In the genomic region with DNA sequence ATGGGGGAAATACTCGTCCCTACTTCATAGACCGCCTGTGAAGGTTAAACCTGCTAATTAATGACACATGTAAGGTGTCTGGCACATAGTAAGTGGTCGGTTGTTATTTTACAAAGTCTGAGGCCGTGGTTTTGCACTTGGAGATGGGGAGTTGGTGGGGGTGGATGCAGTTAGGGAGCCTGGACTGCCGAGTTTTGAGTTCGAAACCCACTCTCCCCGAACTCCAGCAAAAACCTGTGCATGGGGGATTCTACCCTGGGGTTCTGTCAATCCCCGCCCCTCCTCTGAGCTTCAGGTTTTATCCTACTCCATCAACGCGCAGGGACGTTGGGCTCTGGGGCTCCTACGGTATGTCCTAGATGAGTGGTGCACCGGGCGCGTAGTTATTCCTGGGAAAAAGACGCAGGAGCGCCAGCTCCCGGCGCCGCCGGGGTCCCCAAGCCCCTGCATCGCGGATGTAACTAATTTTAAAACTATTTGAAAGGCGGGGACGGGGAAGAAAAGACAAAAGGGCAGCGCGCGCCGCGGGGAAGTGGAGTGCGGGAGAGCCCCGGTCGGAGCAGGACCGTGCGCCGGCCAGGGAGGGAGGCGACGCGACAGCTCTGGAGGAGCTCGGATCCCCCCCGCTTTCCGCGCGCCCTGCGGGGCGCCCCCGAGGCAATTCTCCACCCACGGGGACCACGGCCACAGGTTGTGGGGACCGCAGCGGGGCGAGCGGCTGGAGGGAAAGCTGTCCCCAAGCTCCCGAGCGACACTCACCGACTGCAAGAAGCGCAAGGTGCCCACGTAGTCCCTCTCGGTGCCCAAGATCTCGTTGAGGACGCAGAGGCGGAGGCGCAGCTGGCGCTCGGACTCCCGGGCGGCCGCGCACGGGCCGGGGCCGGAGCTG, we compare ENCODE assay signal across 8 cellular contexts. TPM values are rescaled to one million over a fixed set of nuclear protein-coding genes. Genes with fewer than 3 reads are reported as not detected.
DNase-seq lines count a peak whose midpoint lies in the region; ATAC-seq, FAIRE-seq and TF ChIP-seq lines count a peak whose summit lies in the region.

No MANE protein-coding gene starts in this region.

- peak overlapping the region; percentile 99 for H3K4me3 Mint-ChIP-seq in stimulated activated naive CD8-positive, alpha-beta T cell treated with anti-CD3 and anti-CD28 coated beads, Interleukin-15, amount 100 ng/mL, for 72 hours

- TF ChIP-seq EP300 in GM12878 (IDR thresholded peaks at IDR 0.05; ENCODE audit: borderline replicate concordance in 1 of 2, control insufficient read depth in 1 of 2, low read depth in 2 of 2, low read length in 2 of 2) (no peak), HepG2 (IDR thresholded peaks at IDR 0.05; ENCODE audit: low read depth in 2 of 2, low read length in 2 of 2) (no peak), HepG2 (CRISPR knock-in tag; IDR thresholded peaks at IDR 0.05; ENCODE audit: borderline replicate concordance) (no peak)

- TF ChIP-seq CTCF in GM12878 (IDR thresholded peaks at IDR 0.05 in 2 of 3, conservative IDR thresholded peaks at IDR 0.05 in 1 of 3; ENCODE audit: control insufficient read depth in 2 of 3, extremely low read depth in 1 of 3, insufficient read depth in 1 of 3, low read depth in 3 of 3, low read length in 3 of 3) (peak in 1 of 3 experiments; percentile 15; a peak in 2 of 6 replicates), HepG2 (CRISPR knock-in tag; IDR thresholded peaks at IDR 0.05) (no peak)

- CTCF ChIA-PET in GM12878 (lab: Yijun Ruan, JAX): interaction anchor here (0.6 to 4.9 kb wide), 16 partner anchors 16 to 339 kb away, joined by 3 to 35 read pairs (median 4); no protein-coding TSS in a partner anchor
- CTCF ChIA-PET in HepG2 (lab: Yijun Ruan, JAX; ENCODE audit: low intra/inter-chr PET ratio, low total read pairs): no interaction called here

- peak overlapping the region; percentile 88 for H3K4me2 ChIP-seq in GM12878 (ENCODE audit: control insufficient read depth, insufficient read depth)
- H3K4me2 ChIP-seq in HepG2 (ENCODE audit: low read depth, low read length): no peak overlapping the region; the same call in 1 of the 2 replicates

- H3K4me1 Mint-ChIP-seq in stimulated activated naive CD8-positive, alpha-beta T cell treated with anti-CD3 and anti-CD28 coated beads, Interleukin-15, amount 100 ng/mL, for 72 hours: peaks cover 21% of the 10 kb centered on the region

- POLR2A ChIA-PET in GM12878 (lab: Charles Lee): interaction anchor here (0.5 to 5.5 kb wide), 17 partner anchors 9 to 1416 kb away, joined by 3 to 45 read pairs (median 5); no protein-coding TSS in a partner anchor
- POLR2A ChIA-PET in HepG2 (lab: Yijun Ruan, JAX): no interaction called here

- H3K79me2 ChIP-seq in GM12878 (ENCODE audit: control insufficient read depth, insufficient read depth, low read length): peaks cover 59% of the 10 kb centered on the region
- no peaks in the 10 kb centered on the region for H3K79me2 ChIP-seq in HepG2 (ENCODE audit: insufficient read depth, low read length)

- peak overlapping the region; percentile 96 to 98 for H3K27ac Mint-ChIP-seq in stimulated activated naive CD8-positive, alpha-beta T cell treated with anti-CD3 and anti-CD28 coated beads, Interleukin-15, amount 100 ng/mL, for 72 hours

- H3K27me3 ChIP-seq in NT2/D1 (ENCODE audit: insufficient read depth, insufficient read length) (peaks cover 21% of the 10 kb centered on the region), GM12878 (replicated peaks in 1 of 2; ENCODE audit: control insufficient read depth in 2 of 2, insufficient read depth in 2 of 2, low read length in 1 of 2) (no peaks in the 10 kb centered on the region), HepG2 (ENCODE audit: control insufficient read depth in 1 of 2, insufficient read depth in 2 of 2, low read length in 2 of 2) (peaks cover 30 to 88% of the 10 kb centered on the region in 2 experiments)

- H3K27ac ChIP-seq in GM12878 (ENCODE audit: control insufficient read depth, insufficient read depth) (peak overlapping the region; percentile 86), HepG2 (ENCODE audit: extremely low read length, insufficient read depth, low read length) (no peak overlapping the region)

- FAIRE-seq in GM12878 (lab: Jason Lieb, UNC) (no peak), HepG2 (lab: Jason Lieb, UNC) (no peak)

- under 1% methylated on average over 57 of the region's 72 CpGs for WGBS in GM12878 (ENCODE audit: insufficient coverage, insufficient replicate concordance, low lambda C conversion rate, missing lambda C conversion rate)
- 13% methylated on average over 41 of the region's 72 CpGs for WGBS in HepG2 (ENCODE audit: low lambda C conversion rate)

- H3K4me3 ChIP-seq in NT2/D1 (ENCODE audit: insufficient read length, low read depth) (peak overlapping the region; percentile 84), GM12878 (peak overlapping the region; percentile 99), HepG2 (replicated peaks in 1 of 3; ENCODE audit: insufficient read depth in 1 of 3, low read depth in 2 of 3, low read length in 3 of 3) (peak overlapping the region in 2 of 3 experiments; percentile 15 to 44; a peak in 1 of 6 replicates)

- DNase-seq in NCI-H2227 (lab: John Stamatoyannopoulos, UW; ENCODE audit: unreplicated experiment) (peak; percentile 66), NCI-H2227 treated with DMSO at 0.1 percent for 48 hours (lab: John Stamatoyannopoulos, UW) (no peak), NT2/D1 (ENCODE audit: low read depth, low spot score) (no peak), GM12878 (ENCODE audit: low read depth, low spot score) (no peak), HepG2 (ENCODE audit: low spot score) (no peak), cerebellum (ENCODE audit: low spot score) (no peak)
- DNase-seq in stimulated activated naive CD8-positive, alpha-beta T cell treated with anti-CD3 and anti-CD28 coated beads, Interleukin-15, amount 100 ng/mL, for 72 hours: peak; percentile 61 to 66

- in situ Hi-C loops in GM12878 (cut with MboI) (no loop called here), HepG2 (cut with HindIII; ENCODE audit: extremely low pct_ligation_motif_present, low pct_unique_long_range_greater_than_20kb) (no loop called here)

- H3K9ac ChIP-seq in NT2/D1 (ENCODE audit: insufficient read length, low read depth): peak overlapping the region; percentile 80
- peak overlapping the region; percentile 94 for H3K9ac ChIP-seq in GM12878 (ENCODE audit: control insufficient read depth, insufficient read depth, low read length)
- no peak overlapping the region for H3K9ac ChIP-seq in HepG2 (ENCODE audit: insufficient read depth, low read depth, low read length)

- H3K36me3 ChIP-seq in NT2/D1 (ENCODE audit: insufficient read depth, insufficient read length, low read length) (no peaks in the 10 kb centered on the region), GM12878 (ENCODE audit: control insufficient read depth in 2 of 2, insufficient read depth in 2 of 2, low read length in 1 of 2) (no peaks in the 10 kb centered on the region), HepG2 (replicated peaks in 1 of 2; ENCODE audit: control insufficient read depth in 1 of 2, insufficient read depth in 2 of 2, low read length in 2 of 2) (no peaks in the 10 kb centered on the region)

- TSS peak; percentile 47 for BruUV-seq in GM12878 (replicated peaks; lab: Mats Ljungman, UMichigan)
- no TSS peak for BruUV-seq in HepG2 (replicated peaks; lab: Mats Ljungman, UMichigan)

- TF ChIP-seq RAD21 in GM12878 (IDR thresholded peaks at IDR 0.05; ENCODE audit: insufficient read depth, low read depth, low read length) (no peak), HepG2 (CRISPR knock-in tag; IDR thresholded peaks at IDR 0.05) (no peak)

- SMC1A ChIA-PET in GM12878 (lab: Charles Lee; ENCODE audit: uncharacterized antibody, unreplicated experiment): interaction anchor here (0.8 to 4.5 kb wide), 24 partner anchors 9 to 169 kb away, joined by 3 to 36 read pairs (median 8); no protein-coding TSS in a partner anchor

- H4K20me1 ChIP-seq in GM12878 (ENCODE audit: control insufficient read depth, insufficient read depth) (no peaks in the 10 kb centered on the region), HepG2 (ENCODE audit: insufficient read depth, low read length) (peaks cover 3% of the 10 kb centered on the region; the same call in 1 of the 2 replicates)

- H3K4me1 ChIP-seq in NT2/D1 (ENCODE audit: insufficient read depth, insufficient read length) (peaks cover 7% of the 10 kb centered on the region), GM12878 (ENCODE audit: control insufficient read depth, insufficient read depth, low read length) (peaks cover 35% of the 10 kb centered on the region), HepG2 (ENCODE audit: insufficient read depth, low read length) (no peaks in the 10 kb centered on the region)

- no peaks in the 10 kb centered on the region for H3K27me3 Mint-ChIP-seq in stimulated activated naive CD8-positive, alpha-beta T cell treated with anti-CD3 and anti-CD28 coated beads, Interleukin-15, amount 100 ng/mL, for 72 hours

- intact Hi-C loops in GM12878 (cut with micrococcal nuclease; ENCODE audit: unreplicated experiment) (loop anchor here (5.0 kb wide), 1 partner anchor 60 kb away; no protein-coding TSS in a partner anchor), HepG2 (cut with micrococcal nuclease; ENCODE audit: unreplicated experiment) (no loop called here)

- H2AFZ ChIP-seq in GM12878 (ENCODE audit: control insufficient read depth, low read depth, low read length): no peak overlapping the region
- no peak overlapping the region for H2AFZ ChIP-seq in HepG2 (ENCODE audit: low read length)

- RAD21 ChIA-PET in GM12878 (lab: Charles Lee; ENCODE audit: unreplicated experiment): interaction anchor here (0.9 to 6.1 kb wide), 26 partner anchors 11 to 170 kb away, joined by 3 to 41 read pairs (median 5); no protein-coding TSS in a partner anchor

- TF ChIP-seq POLR2A in GM12878 (IDR thresholded peaks at IDR 0.05; ENCODE audit: low read depth, low read length): 0 out of 2 replicates have a peak, but pooled peaks have one; percentile 1
- no peak for TF ChIP-seq POLR2A in HepG2 (IDR thresholded peaks at IDR 0.05; ENCODE audit: insufficient read depth in 1 of 2, low read depth in 2 of 2, low read length in 2 of 2)

- H3K9me3 ChIP-seq in NT2/D1 (ENCODE audit: insufficient read depth, low read length) (no peaks in the 10 kb centered on the region), GM12878 (replicated peaks; ENCODE audit: control insufficient read depth, insufficient read depth, low read length) (no peaks in the 10 kb centered on the region), HepG2 (ENCODE audit: low read length) (no peaks in the 10 kb centered on the region)

- peaks cover 0 to 3% of the 10 kb centered on the region in 2 donors for H3K9me3 Mint-ChIP-seq in stimulated activated naive CD8-positive, alpha-beta T cell treated with anti-CD3 and anti-CD28 coated beads, Interleukin-15, amount 100 ng/mL, for 72 hours

- ATAC-seq in HG02588 (IDR thresholded peaks at IDR 0.05; ENCODE audit: unreplicated experiment) (peak; percentile 13), GM12878 (peak; percentile 14), HepG2 (peak; percentile 21; the same call in 2 of the 3 replicates)
- peak; percentile 33 for ATAC-seq in stimulated activated naive CD8-positive, alpha-beta T cell treated with anti-CD3 and anti-CD28 coated beads, Interleukin-15, amount 100 ng/mL, for 72 hours

RNA-seq across cellular contexts. Expression of a gene that starts 0.7 kb away (rescaled TPM):
- 138 and 148 TPM in 2 replicates for total RNA-seq in GM12878 (2013; cell fraction: nucleolus; rRNA removed)
- total RNA-seq in GM12878 (2014; rRNA removed) (79.5 and 82.6 TPM in 2 replicates), GM12878 (2014; rRNA removed; fragmentation: Illumina TruSeq; extraction: Trizol) (41.9 and 48.6 TPM in 2 replicates), GM12878 (2021) (108 and 114 TPM in 2 replicates), HepG2 (2016; rRNA removed; fragmentation: Illumina TruSeq; extraction: Trizol) (0.02 and 0.06 TPM in 2 replicates), cerebellum (55.3 TPM)
- polyA plus RNA-seq in GM12878 (2011; ENCODE audit: low read depth): 23.6 TPM
- polyA plus RNA-seq in GM12878 (2011; rRNA removed) (16.3 and 29.3 TPM in 2 replicates), GM12878 (2014; fragmentation: Illumina TruSeq; extraction: Trizol) (25.2 and 49.0 TPM in 2 replicates), GM12878 (2014; fragmentation: Nextera tagmentation; extraction: Ambion mirVana) (1 to 10 TPM; 2.6 to 6.7 TPM), GM12878 (2014; rRNA removed) (60.5 and 76.1 TPM in 2 replicates), GM12878 (2016; fragmentation: Nextera tagmentation; extraction: Ambion mirVana) (10 to 100 TPM; 17.7 to 22.1 TPM), HepG2 (2011; rRNA removed) (0.04 and 0.05 TPM in 2 replicates)
- polyA plus RNA-seq in GM12878 (2011; cell fraction: cytosol; rRNA removed): 30.8 and 32.4 TPM in 2 replicates
- 74.6 and 90.7 TPM in 2 replicates for polyA plus RNA-seq in GM12878 (2011; cell fraction: nucleus; rRNA removed)
- 56.3 and 62.3 TPM in 2 replicates for polyA plus RNA-seq in GM12878 (2012)
- polyA minus RNA-seq in GM12878 (2011; rRNA and poly(A)+ RNA removed): 42.1 and 65.5 TPM in 2 replicates
- polyA minus RNA-seq in GM12878 (2011; cell fraction: cytosol; rRNA and poly(A)+ RNA removed): 21.6 and 22.1 TPM in 2 replicates
- polyA minus RNA-seq in GM12878 (2011; cell fraction: nucleus; rRNA and poly(A)+ RNA removed): 31.8 and 50.9 TPM in 2 replicates
- total RNA-seq in HepG2 (2016; cell fraction: cytosol; rRNA removed; fragmentation: Illumina TruSeq; extraction: Trizol; ENCODE audit: low read depth): under 0.01 TPM in 1 of 2 replicates, not detected in the other
- total RNA-seq in HepG2 (2016; cell fraction: insoluble cytoplasmic fraction; rRNA removed; fragmentation: Illumina TruSeq; extraction: Trizol): 0.02 TPM in 1 of 2 replicates, not detected in the other
- 0.03 and 0.56 TPM in 2 replicates for total RNA-seq in HepG2 (2016; cell fraction: membrane; rRNA removed; fragmentation: Illumina TruSeq; extraction: Trizol)
- total RNA-seq in HepG2 (2016; cell fraction: nucleus; rRNA removed; fragmentation: Illumina TruSeq; extraction: Trizol): not detected in 2 replicates
- 0.03 and 0.07 TPM in 2 replicates for polyA plus RNA-seq in HepG2 (2011; cell fraction: cytosol; rRNA removed)
- polyA plus RNA-seq in HepG2 (2011; cell fraction: nucleus; rRNA removed): 0.17 and 0.19 TPM in 2 replicates
- 0.03 and 0.05 TPM in 2 replicates for polyA plus RNA-seq in HepG2 (2012)
- polyA plus RNA-seq in HepG2 (2016; cell fraction: cytosol; fragmentation: Illumina TruSeq; extraction: Trizol; ENCODE audit: low read depth): 0.02 TPM in 1 of 2 replicates, not detected in the other
- not detected in 2 replicates for polyA plus RNA-seq in HepG2 (2016; cell fraction: insoluble cytoplasmic fraction; fragmentation: Illumina TruSeq; extraction: Trizol; ENCODE audit: low read depth)
- polyA plus RNA-seq in HepG2 (2016; cell fraction: membrane; fragmentation: Illumina TruSeq; extraction: Trizol; ENCODE audit: low read depth): not detected in 2 replicates
- polyA plus RNA-seq in HepG2 (2016; cell fraction: nucleus; fragmentation: Illumina TruSeq; extraction: Trizol; ENCODE audit: insufficient read depth, low read depth): not detected in 2 replicates
- 0.08 and 15.2 TPM in 2 replicates for polyA minus RNA-seq in HepG2 (2011; rRNA and poly(A)+ RNA removed; ENCODE audit: low replicate concordance)
- 0.20 and 0.44 TPM in 2 replicates for polyA minus RNA-seq in HepG2 (2011; cell fraction: cytosol; rRNA and poly(A)+ RNA removed)
- polyA minus RNA-seq in HepG2 (2011; cell fraction: nucleus; rRNA and poly(A)+ RNA removed): 0.12 and 0.13 TPM in 2 replicates

Comparison
In these comparisons a context has a peak if more than half of its experiments do, and no peak if none do; other contexts are left out.
1. DNase-seq: peak in NCI-H2227 (single experiment) and stimulated activated naive CD8-positive, alpha-beta T cell treated with anti-CD3 and anti-CD28 coated beads, Interleukin-15, amount 100 ng/mL, for 72 hours (2 of 2); none in NCI-H2227 treated with DMSO at 0.1 percent for 48 hours (single experiment), NT2/D1 (single experiment), GM12878 (single experiment), HepG2 (single experiment) and cerebellum (single experiment).
2. H3K4me3 ChIP-seq: peak in every context shown above with its lines; median percentile 99 in GM12878; 84 in NT2/D1; 30 in HepG2.
3. RNA of a gene that starts 0.7 kb away (total RNA-seq): 41.9 to 148 TPM in GM12878 and 55.3 TPM in cerebellum (single experiment); under 0.01 to 0.56 TPM in HepG2; every median in the first group is over 10 times any median in the second.
4. Peak in every context shown above with its lines, with median percentiles within 50 percentile points of each other: ATAC-seq.